ENCODE assay signal across 21 cellular contexts in genomic region chr3:63849175-63849574, GRCh38. TPM values are rescaled to one million over a fixed set of nuclear protein-coding genes. Genes with fewer than 3 reads are reported as not detected.
"Had no signal": no experiment of that assay in that cellular context is flagged by ENCODE, and none has a peak within 500 bp of the region (broad histone marks: within the 10 kb centered on the region; RNA-seq: fewer than 3 reads in every experiment).

No MANE protein-coding gene starts in this region.

- H3K4me3 Mint-ChIP-seq: IgD-negative memory B cell had no signal

- H3K27me3 ChIP-seq: SJSA1 had no signal

- DNase-seq: Kasumi-1, MM.1S, NCI-H1105, NCI-H1417, NCI-H1436 treated with DMSO at 0.1 percent for 48 hours, NCI-H1694, NCI-H187 treated with DMSO at 0.1 percent for 48 hours, NCI-H2029 treated with DMSO at 0.1 percent for 48 hours, NCI-H2227 treated with DMSO at 0.1 percent for 48 hours, NCI-H524, NCI-H526 treated with DMSO at 0.1 percent for 48 hours, NCI-H748 treated with DMSO at 0.1 percent for 48 hours, Right ventricle myocardium superior, RPMI8226, SIG-M5 had no signal

- H3K4me2 ChIP-seq: KMS-11 had no signal

- H3K9me3 ChIP-seq: SJSA1 had no signal

- H3K4me3 ChIP-seq: K562, SJSA1, SK-N-MC had no signal

- H3K9me3 Mint-ChIP-seq: IgD-negative memory B cell had no signal

- ATAC-seq: K562 had no signal

- H3K27ac ChIP-seq: KMS-11, SJSA1, SK-N-MC had no signal

- H3K9ac ChIP-seq: KMS-11 had no signal

- H3K4me1 ChIP-seq: SJSA1 had no signal

- H3K27me3 Mint-ChIP-seq: IgD-negative memory B cell had no signal

RNA-seq across cellular contexts. Expression of gene C3orf49, which starts 30.1 kb away (rescaled TPM):
- total RNA-seq: K562, M059J, Right ventricle myocardium superior, SJSA1 had no signal
- polyA plus RNA-seq: IgD-negative memory B cell, K562 had no signal
